ENCODE assay signal across 27 cellular contexts in genomic region chr14:77058082-77058481, GRCh38. TPM values are rescaled to one million over a fixed set of nuclear protein-coding genes. Genes with fewer than 3 reads are reported as not detected.
DNase-seq lines count a peak whose midpoint lies in the region; ATAC-seq and TF ChIP-seq lines count a peak whose summit lies in the region.
"Had no signal": no experiment of that assay in that cellular context is flagged by ENCODE, and none has a peak within 500 bp of the region (broad histone marks: within the 10 kb centered on the region; RNA-seq: fewer than 3 reads in every experiment).

No MANE protein-coding gene starts in this region.

- TF ChIP-seq EP300 in neural cell (conservative IDR thresholded peaks at IDR 0.05; ENCODE audit: poor library complexity, severe bottlenecking) = no peak

- intact Hi-C loops in natural killer cell (cut with micrococcal nuclease) = no loop called here

- H3K36me3 ChIP-seq in neural cell (ENCODE audit: insufficient read depth, low read length) = no peaks in the 10 kb centered on the region
- H3K36me3 ChIP-seq: MG63 had no signal

- H3K4me1 Mint-ChIP-seq in natural killer cell treated with Interleukin-12 subunit alpha and Interleukin-12 subunit beta and Interleukin-15 and Interleukin-18, amount 100 ng/mL, for 72 hours (ENCODE audit: low read depth in 2 of 2) = peaks cover 0 to 6% of the 10 kb centered on the region in 2 donors
- H3K4me1 Mint-ChIP-seq in natural killer cell = peaks cover 5 to 6% of the 10 kb centered on the region in 2 donors

- ATAC-seq in natural killer cell treated with Interleukin-12 subunit alpha and Interleukin-12 subunit beta and Interleukin-15 and Interleukin-18, amount 100 ng/mL, for 72 hours = no peak
- ATAC-seq in natural killer cell (no peak), HG03135 (IDR thresholded peaks at IDR 0.05; ENCODE audit: unreplicated experiment) (no peak)
- ATAC-seq: CD8-positive, alpha-beta T cell; GM12878; GM23338 had no signal

- H2AFZ ChIP-seq in neural cell (ENCODE audit: low read depth, low read length) = peak overlapping the region; percentile 31
- H2AFZ ChIP-seq: GM23338, PC-9 had no signal

- TF ChIP-seq CTCF in natural killer cell (IDR thresholded peaks at IDR 0.05) (no peak), neural cell (IDR thresholded peaks at IDR 0.05; ENCODE audit: poor library complexity, severe bottlenecking) (no peak)

- H3F3A ChIP-seq in neural cell (ENCODE audit: insufficient read depth, low read length, poor library complexity, severe bottlenecking) = no peaks in the 10 kb centered on the region

- H3K9me3 Mint-ChIP-seq in natural killer cell treated with Interleukin-12 subunit alpha and Interleukin-12 subunit beta and Interleukin-15 and Interleukin-18, amount 100 ng/mL, for 72 hours = no peaks in the 10 kb centered on the region
- no peaks in the 10 kb centered on the region for H3K9me3 Mint-ChIP-seq in natural killer cell
- H3K9me3 Mint-ChIP-seq: CD8-positive, alpha-beta T cell had no signal

- no peaks in the 10 kb centered on the region for H3K79me2 ChIP-seq in neural cell (replicated peaks; ENCODE audit: insufficient read depth, low read length)

- H3K27me3 ChIP-seq in neural cell (ENCODE audit: insufficient read depth, low read depth, low read length) = no peaks in the 10 kb centered on the region
- H3K27me3 ChIP-seq: MG63 had no signal

- H3K27ac ChIP-seq in neural cell (ENCODE audit: low read length) = peak overlapping the region; percentile 67
- H3K27ac ChIP-seq: C4-2B, PC-9, SK-N-MC had no signal

- no peak overlapping the region for H3K4me2 ChIP-seq in neural cell (ENCODE audit: low read length)
- H3K4me2 ChIP-seq: A549, GM23338, PC-9 had no signal

- no peaks in the 10 kb centered on the region for H3K27me3 Mint-ChIP-seq in natural killer cell treated with Interleukin-12 subunit alpha and Interleukin-12 subunit beta and Interleukin-15 and Interleukin-18, amount 100 ng/mL, for 72 hours
- H3K27me3 Mint-ChIP-seq in natural killer cell (ENCODE audit: low read depth in 2 of 2) = no peaks in the 10 kb centered on the region

- peak; percentile 28 for DNase-seq in natural killer cell treated with Interleukin-12 subunit alpha and Interleukin-12 subunit beta and Interleukin-15 and Interleukin-18, amount 100 ng/mL, for 72 hours (ENCODE audit: low spot score)
- DNase-seq in natural killer cell (no peak), SK-N-DZ (ENCODE audit: low spot score) (peak; percentile 72), SIG-M5 (lab: John Stamatoyannopoulos, UW) (no peak), kidney glomerular epithelial cell (lab: John Stamatoyannopoulos, UW) (no peak)
- DNase-seq: CD8-positive, alpha-beta T cell; DMS 273 treated with DMSO at 0.1 percent for 48 hours; DMS79; EL; GDM1; H9; KG1; MG63; NCI-H1105 treated with DMSO at 0.1 percent for 48 hours; NCI-H1694; NCI-H2029 treated with DMSO at 0.1 percent for 48 hours; NCI-H226; NCI-H510A; PC-9; SHP77 had no signal

- no peaks in the 10 kb centered on the region for H4K20me1 ChIP-seq in neural cell (ENCODE audit: insufficient read depth)

- H3K9ac ChIP-seq in neural cell (ENCODE audit: low read length) = peak overlapping the region; percentile 34

- no peaks in the 10 kb centered on the region for H3K9me3 ChIP-seq in neural cell (ENCODE audit: low read length)
- H3K9me3 ChIP-seq: MG63 had no signal

- H3K4me3 ChIP-seq in neural cell (ENCODE audit: low read length) = no peak overlapping the region
- H3K4me3 ChIP-seq: A549, GM12878, GM23338, MG63, PC-9, SK-N-MC had no signal

- H3K4me3 Mint-ChIP-seq in natural killer cell treated with Interleukin-12 subunit alpha and Interleukin-12 subunit beta and Interleukin-15 and Interleukin-18, amount 100 ng/mL, for 72 hours = no peak overlapping the region
- no peak overlapping the region for H3K4me3 Mint-ChIP-seq in natural killer cell
- H3K4me3 Mint-ChIP-seq: CD8-positive, alpha-beta T cell; GM23338; H9 had no signal

- H3K27ac Mint-ChIP-seq in natural killer cell treated with Interleukin-12 subunit alpha and Interleukin-12 subunit beta and Interleukin-15 and Interleukin-18, amount 100 ng/mL, for 72 hours = no peak overlapping the region
- no peak overlapping the region for H3K27ac Mint-ChIP-seq in natural killer cell
- H3K27ac Mint-ChIP-seq: CD8-positive, alpha-beta T cell; GM23338; H9 had no signal

- no peaks in the 10 kb centered on the region for H3K9me2 ChIP-seq in neural cell (ENCODE audit: insufficient read depth, low read length)

- no peak for TF ChIP-seq RAD21 in neural cell (conservative IDR thresholded peaks at IDR 0.05)

- no peaks in the 10 kb centered on the region for H3K36me3 Mint-ChIP-seq in natural killer cell treated with Interleukin-12 subunit alpha and Interleukin-12 subunit beta and Interleukin-15 and Interleukin-18, amount 100 ng/mL, for 72 hours
- H3K36me3 Mint-ChIP-seq in natural killer cell = no peaks in the 10 kb centered on the region
- H3K36me3 Mint-ChIP-seq: CD8-positive, alpha-beta T cell had no signal

TF ChIP-seq in neural cell, 6 proteins besides CTCF, POLR2A, EP300 and RAD21:
- TF ChIP-seq SMC3 (conservative IDR thresholded peaks at IDR 0.05; ENCODE audit: poor library complexity) (no peak), TAF1 (IDR thresholded peaks at IDR 0.05; ENCODE audit: low read depth) (no peak), POLR2AphosphoS5 (IDR thresholded peaks at IDR 0.05) (no peak), EZH2 (IDR thresholded peaks at IDR 0.05; ENCODE audit: borderline replicate concordance, insufficient read depth, low read length, poor library complexity, severe bottlenecking) (no peak), MXI1 (conservative IDR thresholded peaks at IDR 0.05; ENCODE audit: poor library complexity, severe bottlenecking) (no peak)
- TF ChIP-seq, protein P1, sequence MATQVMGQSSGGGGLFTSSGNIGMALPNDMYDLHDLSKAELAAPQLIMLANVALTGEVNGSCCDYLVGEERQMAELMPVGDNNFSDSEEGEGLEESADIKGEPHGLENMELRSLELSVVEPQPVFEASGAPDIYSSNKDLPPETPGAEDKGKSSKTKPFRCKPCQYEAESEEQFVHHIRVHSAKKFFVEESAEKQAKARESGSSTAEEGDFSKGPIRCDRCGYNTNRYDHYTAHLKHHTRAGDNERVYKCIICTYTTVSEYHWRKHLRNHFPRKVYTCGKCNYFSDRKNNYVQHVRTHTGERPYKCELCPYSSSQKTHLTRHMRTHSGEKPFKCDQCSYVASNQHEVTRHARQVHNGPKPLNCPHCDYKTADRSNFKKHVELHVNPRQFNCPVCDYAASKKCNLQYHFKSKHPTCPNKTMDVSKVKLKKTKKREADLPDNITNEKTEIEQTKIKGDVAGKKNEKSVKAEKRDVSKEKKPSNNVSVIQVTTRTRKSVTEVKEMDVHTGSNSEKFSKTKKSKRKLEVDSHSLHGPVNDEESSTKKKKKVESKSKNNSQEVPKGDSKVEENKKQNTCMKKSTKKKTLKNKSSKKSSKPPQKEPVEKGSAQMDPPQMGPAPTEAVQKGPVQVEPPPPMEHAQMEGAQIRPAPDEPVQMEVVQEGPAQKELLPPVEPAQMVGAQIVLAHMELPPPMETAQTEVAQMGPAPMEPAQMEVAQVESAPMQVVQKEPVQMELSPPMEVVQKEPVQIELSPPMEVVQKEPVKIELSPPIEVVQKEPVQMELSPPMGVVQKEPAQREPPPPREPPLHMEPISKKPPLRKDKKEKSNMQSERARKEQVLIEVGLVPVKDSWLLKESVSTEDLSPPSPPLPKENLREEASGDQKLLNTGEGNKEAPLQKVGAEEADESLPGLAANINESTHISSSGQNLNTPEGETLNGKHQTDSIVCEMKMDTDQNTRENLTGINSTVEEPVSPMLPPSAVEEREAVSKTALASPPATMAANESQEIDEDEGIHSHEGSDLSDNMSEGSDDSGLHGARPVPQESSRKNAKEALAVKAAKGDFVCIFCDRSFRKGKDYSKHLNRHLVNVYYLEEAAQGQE (IDR thresholded peaks at IDR 0.05; ENCODE audit: borderline replicate concordance) = no peak

RNA-seq across cellular contexts. Expression of gene IRF2BPL, which starts 29.6 kb away (rescaled TPM):
- 10 to 100 TPM; 18.0 to 28.9 TPM for total RNA-seq in natural killer cell treated with Interleukin-12 subunit alpha and Interleukin-12 subunit beta and Interleukin-15 and Interleukin-18, amount 100 ng/mL, for 72 hours
- total RNA-seq in natural killer cell = 10 to 100 TPM; 39.3 to 46.5 (median 46.3) TPM
- 18.1 and 20.5 TPM in 2 replicates for polyA plus RNA-seq in SK-N-DZ (2014; cell fraction: cytosol; rRNA removed)
- 10.6 and 12.5 TPM in 2 replicates for polyA plus RNA-seq in SK-N-DZ (2014; cell fraction: nucleus; rRNA removed)
- 42.9 and 46.5 TPM in 2 replicates for polyA plus RNA-seq in neural cell
- 97.2 and 123 TPM in 2 replicates for polyA minus RNA-seq in neural cell

RNA-seq across cellular contexts. Expression of gene CIPC, which starts 40.0 kb away (rescaled TPM):
- total RNA-seq in natural killer cell treated with Interleukin-12 subunit alpha and Interleukin-12 subunit beta and Interleukin-15 and Interleukin-18, amount 100 ng/mL, for 72 hours = 10 to 100 TPM; 11.8 to 19.6 TPM
- total RNA-seq in natural killer cell = 10 to 100 TPM in 1 of 3 donors, 1 to 10 TPM in 2; 7.1 to 10.0 (median 9.9) TPM
- 22.1 and 24.0 TPM in 2 replicates for polyA plus RNA-seq in SK-N-DZ (2014; cell fraction: cytosol; rRNA removed)
- polyA plus RNA-seq in SK-N-DZ (2014; cell fraction: nucleus; rRNA removed) = 8.5 and 11.2 TPM in 2 replicates
- 36.4 and 36.7 TPM in 2 replicates for polyA plus RNA-seq in neural cell
- 53.6 and 56.4 TPM in 2 replicates for polyA minus RNA-seq in neural cell

Comparison
In these comparisons a context has a peak if more than half of its experiments do, and no peak if none do; other contexts are left out.
1. DNase-seq: peak in natural killer cell treated with Interleukin-12 subunit alpha and Interleukin-12 subunit beta and Interleukin-15 and Interleukin-18, amount 100 ng/mL, for 72 hours (single experiment) and SK-N-DZ (single experiment); none in natural killer cell (single experiment), SIG-M5 (single experiment) and kidney glomerular epithelial cell (single experiment).